Comparison of ENCODE assay signal across 14 cellular contexts in the genomic region with DNA sequence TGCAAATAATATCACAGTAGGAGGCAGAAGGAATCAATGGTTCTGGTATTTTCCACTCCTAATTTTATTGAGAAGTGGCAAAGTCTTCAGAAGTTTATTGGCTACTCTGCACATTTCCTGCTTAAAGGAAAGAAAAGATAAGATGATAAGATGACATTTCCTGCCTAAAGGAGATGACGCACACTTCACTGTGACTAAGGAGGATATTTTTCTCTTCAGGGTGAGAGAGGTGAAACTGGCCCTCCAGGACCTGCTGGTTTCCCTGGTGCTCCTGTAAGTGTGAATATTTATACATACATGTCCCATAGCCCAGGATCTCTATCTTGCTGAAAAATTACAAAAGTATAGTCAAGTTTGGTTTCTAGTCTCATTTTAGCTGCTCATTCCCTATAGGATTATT. TPM values are rescaled to one million over a fixed set of nuclear protein-coding genes. Genes with fewer than 3 reads are reported as not detected.
DNase-seq lines count a peak whose midpoint lies in the region; ATAC-seq, FAIRE-seq and TF ChIP-seq lines count a peak whose summit lies in the region.
"Had no signal": no experiment of that assay in that cellular context is flagged by ENCODE, and none has a peak within 500 bp of the region (broad histone marks: within the 10 kb centered on the region; RNA-seq: fewer than 3 reads in every experiment).

No MANE protein-coding gene starts in this region.

- no peaks in the 10 kb centered on the region for H4K20me1 ChIP-seq in endothelial cell of umbilical vein (replicated peaks; ENCODE audit: control insufficient read depth, extremely low read depth, insufficient read depth, low read length)

- H3K9me1 ChIP-seq in endothelial cell of umbilical vein (replicated peaks; ENCODE audit: control insufficient read depth, extremely low read depth, insufficient read depth, low read length): no peaks in the 10 kb centered on the region

- H2AFZ ChIP-seq in endothelial cell of umbilical vein (ENCODE audit: low read depth, low read length): no peak overlapping the region

- no TSS peak for BruUV-seq in endothelial cell of umbilical vein (replicated peaks; lab: Mats Ljungman, UMichigan)

- intact Hi-C loops in activated CD8-positive, alpha-beta T cell treated with anti-CD3 and anti-CD28 coated beads for 36 hours (cut with micrococcal nuclease): no loop called here
- intact Hi-C loops in endothelial cell of umbilical vein (cut with micrococcal nuclease): loop anchor here (5.0 kb wide), 1 partner anchor 35 kb away; no protein-coding TSS in a partner anchor
- intact Hi-C loops in pancreas (cut with DNase I): no loop called here

- peaks cover 5% of the 10 kb centered on the region for H3K4me1 Mint-ChIP-seq in activated CD8-positive, alpha-beta T cell treated with anti-CD3 and anti-CD28 coated beads for 36 hours (ENCODE audit: low read depth)
- H3K4me1 Mint-ChIP-seq in activated CD8-positive, alpha-beta T cell treated with anti-CD3 and anti-CD28 coated beads, Interleukin-2, amount 10 ng/mL, durations not matched to agents 7 days and 5 days (ENCODE audit: low read depth): peaks cover 3% of the 10 kb centered on the region
- no peaks in the 10 kb centered on the region for H3K4me1 Mint-ChIP-seq in nephron progenitor cell

- no peaks in the 10 kb centered on the region for H3K36me3 ChIP-seq in endothelial cell of umbilical vein (ENCODE audit: control insufficient read depth in 2 of 2, extremely low read depth in 1 of 2, insufficient read depth in 2 of 2, low read length in 2 of 2)
- H3K36me3 ChIP-seq in subcutaneous abdominal adipose tissue (ENCODE audit: control insufficient read depth in 5 of 5, insufficient read depth in 5 of 5, low read length in 5 of 5): peaks cover 58 to 92% (median 82%) of the 10 kb centered on the region in 5 donors
- H3K36me3 ChIP-seq in pancreas: no peaks in the 10 kb centered on the region

- CTCF ChIA-PET in activated CD8-positive, alpha-beta T cell treated with anti-CD3 and anti-CD28 coated beads for 36 hours (lab: Charles Lee): no interaction called here
- CTCF ChIA-PET in activated CD8-positive, alpha-beta T cell treated with anti-CD3 and anti-CD28 coated beads, Interleukin-2, amount 10 ng/mL, durations not matched to agents 7 days and 5 days (lab: Charles Lee): no interaction called here
- CTCF ChIA-PET in endothelial cell of umbilical vein (lab: Charles Lee): interaction anchor here (0.8 kb wide), 1 partner anchor 176 kb away, joined by 3 read pairs; no protein-coding TSS in a partner anchor

- POLR2A ChIA-PET in activated CD8-positive, alpha-beta T cell treated with anti-CD3 and anti-CD28 coated beads for 36 hours (lab: Charles Lee): no interaction called here
- POLR2A ChIA-PET in activated CD8-positive, alpha-beta T cell treated with anti-CD3 and anti-CD28 coated beads, Interleukin-2, amount 10 ng/mL, durations not matched to agents 7 days and 5 days (lab: Charles Lee): no interaction called here
- POLR2A ChIA-PET in endothelial cell of umbilical vein (lab: Charles Lee): no interaction called here

- H3K4me1 ChIP-seq in endothelial cell of umbilical vein (ENCODE audit: control insufficient read depth, extremely low read depth, insufficient read depth, low read length): peaks cover 15% of the 10 kb centered on the region
- H3K4me1 ChIP-seq in subcutaneous abdominal adipose tissue (ENCODE audit: control insufficient read depth in 5 of 5, insufficient read depth in 5 of 5, low read length in 5 of 5): no peaks in the 10 kb centered on the region
- no peaks in the 10 kb centered on the region for H3K4me1 ChIP-seq in pancreas

- H3K9ac ChIP-seq in endothelial cell of umbilical vein (replicated peaks; ENCODE audit: extremely low read depth, insufficient read depth, low read length) (no peak overlapping the region), subcutaneous abdominal adipose tissue (ENCODE audit: low read length in 5 of 5) (no peak overlapping the region)

- H3K9me3 ChIP-seq in endothelial cell of umbilical vein (replicated peaks; ENCODE audit: control insufficient read depth, insufficient read depth, low read length) (no peaks in the 10 kb centered on the region), subcutaneous abdominal adipose tissue (ENCODE audit: control insufficient read depth in 5 of 5, low read length in 5 of 5) (no peaks in the 10 kb centered on the region), pancreas (no peaks in the 10 kb centered on the region)

- H3K27me3 Mint-ChIP-seq in activated CD8-positive, alpha-beta T cell treated with anti-CD3 and anti-CD28 coated beads for 36 hours: peaks cover 5% of the 10 kb centered on the region
- no peaks in the 10 kb centered on the region for H3K27me3 Mint-ChIP-seq in activated CD8-positive, alpha-beta T cell treated with anti-CD3 and anti-CD28 coated beads, Interleukin-2, amount 10 ng/mL, durations not matched to agents 7 days and 5 days (ENCODE audit: low read depth)
- H3K27me3 Mint-ChIP-seq in nephron progenitor cell (ENCODE audit: low read depth, poor library complexity): no peaks in the 10 kb centered on the region

- H3K4me2 ChIP-seq in endothelial cell of umbilical vein (ENCODE audit: insufficient read depth, low read length): peak overlapping the region; percentile 71

- WGBS in pancreas, 2 donors: 46% methylated on average over 1 of the region's 1 CpG

- no peaks in the 10 kb centered on the region for H3K36me3 Mint-ChIP-seq in activated CD8-positive, alpha-beta T cell treated with anti-CD3 and anti-CD28 coated beads for 36 hours (ENCODE audit: low read depth)
- no peaks in the 10 kb centered on the region for H3K36me3 Mint-ChIP-seq in activated CD8-positive, alpha-beta T cell treated with anti-CD3 and anti-CD28 coated beads, Interleukin-2, amount 10 ng/mL, durations not matched to agents 7 days and 5 days (ENCODE audit: low read depth)
- peaks cover 10% of the 10 kb centered on the region for H3K36me3 Mint-ChIP-seq in nephron progenitor cell (ENCODE audit: low read depth)

- dilution Hi-C loops in endothelial cell of umbilical vein (cut with MboI; ENCODE audit: extremely low pct_ligation_motif_present, low sequenced_read_pairs): no loop called here

- H3K79me2 ChIP-seq in endothelial cell of umbilical vein (ENCODE audit: control insufficient read depth, insufficient read depth, low read length): no peaks in the 10 kb centered on the region

- H3K4me3 ChIP-seq in endothelial cell of umbilical vein (replicated peaks in 1 of 3; ENCODE audit: insufficient read depth in 1 of 3, low read depth in 1 of 3, low read length in 3 of 3) (no peak overlapping the region), subcutaneous abdominal adipose tissue (ENCODE audit: low read depth in 1 of 5, low read length in 5 of 5) (no peak overlapping the region), pancreas (no peak overlapping the region)

- peak; percentile 67 for ATAC-seq in activated CD8-positive, alpha-beta T cell treated with anti-CD3 and anti-CD28 coated beads for 36 hours
- no peak for ATAC-seq in activated CD8-positive, alpha-beta T cell treated with anti-CD3 and anti-CD28 coated beads, Interleukin-2, amount 10 ng/mL, durations not matched to agents 7 days and 5 days
- ATAC-seq in pancreas: no peak

- H3K27me3 ChIP-seq in endothelial cell of umbilical vein (ENCODE audit: control insufficient read depth in 2 of 2, insufficient read depth in 2 of 2, low read length in 2 of 2) (no peaks in the 10 kb centered on the region), subcutaneous abdominal adipose tissue (ENCODE audit: control insufficient read depth in 5 of 5, insufficient read depth in 4 of 5, low read length in 5 of 5) (no peaks in the 10 kb centered on the region), pancreas (no peaks in the 10 kb centered on the region)

- no peak for TF ChIP-seq CTCF in activated CD8-positive, alpha-beta T cell treated with anti-CD3 and anti-CD28 coated beads for 36 hours (IDR thresholded peaks at IDR 0.05)
- TF ChIP-seq CTCF in endothelial cell of umbilical vein (IDR thresholded peaks at IDR 0.05; ENCODE audit: extremely low read depth in 1 of 2, insufficient read depth in 1 of 2, low read depth in 1 of 2, low read length in 2 of 2) (no peak), nephron progenitor cell (IDR thresholded peaks at IDR 0.05) (no peak), pancreas (IDR thresholded peaks at IDR 0.05) (no peak)

- no peak overlapping the region for H3K4me3 Mint-ChIP-seq in activated CD8-positive, alpha-beta T cell treated with anti-CD3 and anti-CD28 coated beads for 36 hours
- no peak overlapping the region for H3K4me3 Mint-ChIP-seq in activated CD8-positive, alpha-beta T cell treated with anti-CD3 and anti-CD28 coated beads, Interleukin-2, amount 10 ng/mL, durations not matched to agents 7 days and 5 days
- no peak overlapping the region for H3K4me3 Mint-ChIP-seq in nephron progenitor cell

- FAIRE-seq in endothelial cell of umbilical vein (lab: Jason Lieb, UNC): peak; percentile 79
- no peak for FAIRE-seq in pancreas (lab: Jason Lieb, UNC)

- no peak overlapping the region for H3K27ac Mint-ChIP-seq in activated CD8-positive, alpha-beta T cell treated with anti-CD3 and anti-CD28 coated beads for 36 hours
- no peak overlapping the region for H3K27ac Mint-ChIP-seq in activated CD8-positive, alpha-beta T cell treated with anti-CD3 and anti-CD28 coated beads, Interleukin-2, amount 10 ng/mL, durations not matched to agents 7 days and 5 days
- no peak overlapping the region for H3K27ac Mint-ChIP-seq in nephron progenitor cell

- no peaks in the 10 kb centered on the region for H3K9me3 Mint-ChIP-seq in activated CD8-positive, alpha-beta T cell treated with anti-CD3 and anti-CD28 coated beads for 36 hours
- H3K9me3 Mint-ChIP-seq in activated CD8-positive, alpha-beta T cell treated with anti-CD3 and anti-CD28 coated beads, Interleukin-2, amount 10 ng/mL, durations not matched to agents 7 days and 5 days (ENCODE audit: insufficient read depth): no peaks in the 10 kb centered on the region
- no peaks in the 10 kb centered on the region for H3K9me3 Mint-ChIP-seq in nephron progenitor cell

- TF ChIP-seq POLR2A in endothelial cell of umbilical vein (IDR thresholded peaks at IDR 0.05; ENCODE audit: low read depth, low read length): peak; percentile 30

- DNase-seq in activated CD8-positive, alpha-beta T cell treated with anti-CD3 and anti-CD28 coated beads for 36 hours: no peak
- DNase-seq in activated CD8-positive, alpha-beta T cell treated with anti-CD3 and anti-CD28 coated beads, Interleukin-2, amount 10 ng/mL, durations not matched to agents 7 days and 5 days: no peak
- DNase-seq in RKO (ENCODE audit: low spot score) (peak; percentile 66), endothelial cell of umbilical vein (ENCODE audit: low read depth, low spot score) (peak; percentile 72), nephron progenitor cell (no peak), pancreas (no peak)
- DNase-seq in stimulated activated naive CD4-positive, alpha-beta T cell treated with Interleukin-2 at 50 U/mL for 16 hours (lab: John Stamatoyannopoulos, UW): no peak
- DNase-seq: ACHN, DMS79, midbrain, NCI-H1092 treated with DMSO at 0.1 percent for 48 hours, NCI-H748 treated with DMSO at 0.1 percent for 48 hours had no signal

- H3K27ac ChIP-seq in endothelial cell of umbilical vein (ENCODE audit: insufficient read depth, low read depth, low read length) (peak overlapping the region; percentile 11), subcutaneous abdominal adipose tissue (ENCODE audit: low read depth, low read length) (peak overlapping the region; percentile 58), pancreas (no peak overlapping the region)

RNA-seq across cellular contexts. Expression of a gene that starts 27.9 kb away (rescaled TPM):
- not detected for total RNA-seq in activated CD8-positive, alpha-beta T cell treated with anti-CD3 and anti-CD28 coated beads for 36 hours
- not detected for total RNA-seq in activated CD8-positive, alpha-beta T cell treated with anti-CD3 and anti-CD28 coated beads, Interleukin-2, amount 10 ng/mL, durations not matched to agents 7 days and 5 days
- total RNA-seq in endothelial cell of umbilical vein (1.3 and 8.7 TPM in 2 replicates), pancreas (100 to 1,000 TPM in 2 of 6 donors, 10 to 100 TPM in 4; 10.6 to 746 (median 37.7) TPM)
- polyA plus RNA-seq in endothelial cell of umbilical vein (2.1 and 2.3 TPM in 2 replicates), pancreas (10 to 100 TPM; 10.8 to 16.7 TPM)
- polyA plus RNA-seq in endothelial cell of umbilical vein (2011; cell fraction: cytosol; rRNA removed): 1.4 and 1.5 TPM in 2 replicates
- 3.7 and 4.2 TPM in 2 replicates for polyA plus RNA-seq in endothelial cell of umbilical vein (2011; cell fraction: nucleus; rRNA removed)
- 0.55 and 0.85 TPM in 2 replicates for polyA plus RNA-seq in endothelial cell of umbilical vein (2012)
- 4.4 and 5.5 TPM in 2 replicates for polyA minus RNA-seq in endothelial cell of umbilical vein
- not detected for polyA minus RNA-seq in endothelial cell of umbilical vein (2011; cell fraction: cytosol; rRNA and poly(A)+ RNA removed)
- 2.3 and 2.4 TPM in 2 replicates for polyA minus RNA-seq in endothelial cell of umbilical vein (2011; cell fraction: nucleus; rRNA and poly(A)+ RNA removed)
- total RNA-seq: T-helper 1 cell treated with Interleukin-12 subunit alpha and Interleukin-12 subunit beta and Interleukin-4 antibody, amounts not matched to agents 30 ng/mL and 1 ng/mL, for 36 hours had no signal

Comparison
In these comparisons a context has a peak if more than half of its experiments do, and no peak if none do; other contexts are left out.
1. DNase-seq: peak in RKO (single experiment) and endothelial cell of umbilical vein (single experiment); none in activated CD8-positive, alpha-beta T cell treated with anti-CD3 and anti-CD28 coated beads for 36 hours (single experiment), activated CD8-positive, alpha-beta T cell treated with anti-CD3 and anti-CD28 coated beads, Interleukin-2, amount 10 ng/mL, durations not matched to agents 7 days and 5 days (single experiment), nephron progenitor cell (single experiment), stimulated activated naive CD4-positive, alpha-beta T cell treated with Interleukin-2 at 50 U/mL for 16 hours (single experiment) and pancreas (0 of 6).
2. H3K27ac ChIP-seq: peak in endothelial cell of umbilical vein (single experiment) and subcutaneous abdominal adipose tissue (single experiment); none in pancreas (0 of 4).